Comparison of ENCODE assay signal across 8 cellular contexts in genomic region chr20:18507218-18508191, GRCh38. TPM values are rescaled to one million over a fixed set of nuclear protein-coding genes. Genes with fewer than 3 reads are reported as not detected.
A peak's percentile ranks its signal among the peaks of the same experiment; 100 is the strongest.
DNase-seq lines count a peak whose midpoint lies in the region; ATAC-seq and TF ChIP-seq lines count a peak whose summit lies in the region.

Gene SEC23B, plus strand, starts transcription at chr20:18507940. Its CDS starts 2,896 bp downstream, at chr20:18510836.

- intact Hi-C loops in left ventricle myocardium inferior (cut with micrococcal nuclease) = no loop called here

- H3K9me3 ChIP-seq in left ventricle myocardium inferior (replicated peaks) = no peaks in the 10 kb centered on the region

- DNase-seq in NCI-H187 (lab: John Stamatoyannopoulos, UW) = peak; percentile 88 to 89
- peak; percentile 94 to 100 (median 97) for DNase-seq in T-helper 2 cell
- DNase-seq in left ventricle myocardium inferior = peak; percentile 96
- peak; percentile 87 for DNase-seq in progenitor cell of endocrine pancreas (ENCODE audit: low spot score, unreplicated experiment)
- peak; percentile 97 for DNase-seq in ureter (ENCODE audit: low spot score)

- TF ChIP-seq CTCF in left ventricle myocardium inferior (IDR thresholded peaks at IDR 0.05; ENCODE audit: borderline replicate concordance) (no peak), progenitor cell of endocrine pancreas (IDR thresholded peaks at IDR 0.05; ENCODE audit: unreplicated experiment) (no peak)

- ATAC-seq in GM18498 (IDR thresholded peaks at IDR 0.05; ENCODE audit: unreplicated experiment) (peak; percentile 97), HG02938 (IDR thresholded peaks at IDR 0.05; ENCODE audit: unreplicated experiment) (peak; percentile 91)

- peaks cover 23% of the 10 kb centered on the region for H3K27me3 ChIP-seq in left ventricle myocardium inferior (ENCODE audit: low read depth)

- no peaks in the 10 kb centered on the region for H3K9me3 Mint-ChIP-seq in progenitor cell of endocrine pancreas (ENCODE audit: low read depth)

- H3K27ac Mint-ChIP-seq in progenitor cell of endocrine pancreas = peak within 1 kb of the TSS; percentile 100

- peaks cover 24% of the 10 kb centered on the region for H3K4me1 ChIP-seq in left ventricle myocardium inferior

- peak within 1 kb of the TSS; percentile 100 for H3K4me3 Mint-ChIP-seq in progenitor cell of endocrine pancreas (ENCODE audit: low read depth)

- H3K27me3 Mint-ChIP-seq in progenitor cell of endocrine pancreas = peaks cover 3% of the 10 kb centered on the region

- H3K4me3 ChIP-seq in left ventricle myocardium inferior = peak within 1 kb of the TSS; percentile 93

- peaks cover 30% of the 10 kb centered on the region for H3K36me3 ChIP-seq in left ventricle myocardium inferior

- peaks cover 13% of the 10 kb centered on the region for H3K36me3 Mint-ChIP-seq in progenitor cell of endocrine pancreas (ENCODE audit: insufficient read depth)

- H3K4me1 Mint-ChIP-seq in progenitor cell of endocrine pancreas (ENCODE audit: low read depth) = peaks cover 19% of the 10 kb centered on the region

- H3K27ac ChIP-seq in angular gyrus (ENCODE audit: low read depth, low read length) (peak within 1 kb of the TSS; percentile 95), left ventricle myocardium inferior (replicated peaks) (peak within 1 kb of the TSS; percentile 99)

RNA-seq across cellular contexts. Expression of gene SEC23B, which starts in this region (rescaled TPM):
- total RNA-seq in left ventricle myocardium inferior (9.7 TPM), progenitor cell of endocrine pancreas (57.5 and 58.4 TPM in 2 replicates), ureter (63.2 TPM)

Comparison
In these comparisons a context has a peak if more than half of its experiments do, and no peak if none do; other contexts are left out.
1. Peak in every context shown above with its lines: DNase-seq, ATAC-seq, H3K4me3 ChIP-seq and H3K27ac ChIP-seq.